Comparison of ENCODE assay signal across 8 cellular contexts in genomic region chr3:150407051-150407817, GRCh38. TPM values are rescaled to one million over a fixed set of nuclear protein-coding genes. Genes with fewer than 3 reads are reported as not detected.
DNase-seq lines count a peak whose midpoint lies in the region; ATAC-seq and TF ChIP-seq lines count a peak whose summit lies in the region.

No MANE protein-coding gene starts in this region.

- H3K4me3 ChIP-seq in BE2C (ENCODE audit: low read depth, low read length): peak overlapping the region; percentile 96
- peak overlapping the region; percentile 78 for H3K4me3 ChIP-seq in HFF-Myc (replicated peaks; ENCODE audit: low read depth, low read length)
- peak overlapping the region; percentile 35 for H3K4me3 ChIP-seq in iPS-15b (ENCODE audit: low read depth, low read length)
- peak overlapping the region; percentile 79 to 98 (median 90) for H3K4me3 ChIP-seq in stomach

- peak overlapping the region; percentile 99 to 100 (median 100) for H3K27ac ChIP-seq in stomach

- no peak for TF ChIP-seq EP300 in stomach (IDR thresholded peaks at IDR 0.05)

- intact Hi-C loops in activated T-helper 2 cell treated with anti-CD3 and anti-CD28 coated beads, Interferon-gamma antibody, Interleukin-2, Interleukin-4, amounts not matched to agents 10 μg/mL and 5 μg/mL and 100 μg/mL, durations not matched to agents 14 hours and 24 hours and 36 hours (cut with micrococcal nuclease): loop anchor here (5.0 kb wide), 2 partner anchors 105 to 120 kb away; no protein-coding TSS in a partner anchor
- intact Hi-C loops in stomach (cut with DNase I; ENCODE audit: low total_unique reads): no loop called here

- H3K36me3 Mint-ChIP-seq in activated T-helper 2 cell treated with anti-CD3 and anti-CD28 coated beads, Interferon-gamma antibody, Interleukin-2, Interleukin-4, amounts not matched to agents 10 μg/mL and 5 μg/mL and 100 μg/mL, durations not matched to agents 14 hours and 24 hours and 36 hours (ENCODE audit: low read depth): peaks cover 16% of the 10 kb centered on the region

- no peak for TF ChIP-seq POLR2A in stomach (IDR thresholded peaks at IDR 0.05)

- H3K4me1 Mint-ChIP-seq in activated T-helper 2 cell treated with anti-CD3 and anti-CD28 coated beads, Interferon-gamma antibody, Interleukin-2, Interleukin-4, amounts not matched to agents 10 μg/mL and 5 μg/mL and 100 μg/mL, durations not matched to agents 14 hours and 24 hours and 36 hours (ENCODE audit: low read depth): peaks cover 16% of the 10 kb centered on the region

- DNase-seq in BE2C: no peak
- DNase-seq in HFF-Myc (ENCODE audit: extremely low read depth, low read depth): no peak
- DNase-seq in activated T-helper 2 cell treated with anti-CD3 and anti-CD28 coated beads, Interferon-gamma antibody, Interleukin-2, Interleukin-4, amounts not matched to agents 10 μg/mL and 5 μg/mL and 100 μg/mL, durations not matched to agents 14 hours and 24 hours and 36 hours (ENCODE audit: low spot score): no peak
- no peak for DNase-seq in stomach
- DNase-seq in NCI-H2171 (lab: John Stamatoyannopoulos, UW): no peak
- no peak for DNase-seq in inferior parietal cortex (ENCODE audit: extremely low spot score)

- no peaks in the 10 kb centered on the region for H3K9me3 ChIP-seq in BE2C
- no peaks in the 10 kb centered on the region for H3K9me3 ChIP-seq in iPS-15b (ENCODE audit: control insufficient read depth, insufficient read depth, low read length)
- no peaks in the 10 kb centered on the region for H3K9me3 ChIP-seq in stomach

- H3K36me3 ChIP-seq in BE2C (peaks cover 5% of the 10 kb centered on the region; the same call in 1 of the 2 replicates), iPS-15b (ENCODE audit: control insufficient read depth, insufficient read depth, low read length) (no peaks in the 10 kb centered on the region), stomach (no peaks in the 10 kb centered on the region)

- peak overlapping the region; percentile 88 for H3K27ac Mint-ChIP-seq in activated T-helper 2 cell treated with anti-CD3 and anti-CD28 coated beads, Interferon-gamma antibody, Interleukin-2, Interleukin-4, amounts not matched to agents 10 μg/mL and 5 μg/mL and 100 μg/mL, durations not matched to agents 14 hours and 24 hours and 36 hours

- no peak overlapping the region for H3K9ac ChIP-seq in iPS-15b (ENCODE audit: low read depth, low read length)

- H3K27me3 ChIP-seq in BE2C: no peaks in the 10 kb centered on the region
- H3K27me3 ChIP-seq in iPS-15b (ENCODE audit: control insufficient read depth, insufficient read depth, low read length): no peaks in the 10 kb centered on the region
- H3K27me3 ChIP-seq in stomach: no peaks in the 10 kb centered on the region

- H3K4me3 Mint-ChIP-seq in activated T-helper 2 cell treated with anti-CD3 and anti-CD28 coated beads, Interferon-gamma antibody, Interleukin-2, Interleukin-4, amounts not matched to agents 10 μg/mL and 5 μg/mL and 100 μg/mL, durations not matched to agents 14 hours and 24 hours and 36 hours (ENCODE audit: low read depth): peak overlapping the region; percentile 75

- H3K27me3 Mint-ChIP-seq in activated T-helper 2 cell treated with anti-CD3 and anti-CD28 coated beads, Interferon-gamma antibody, Interleukin-2, Interleukin-4, amounts not matched to agents 10 μg/mL and 5 μg/mL and 100 μg/mL, durations not matched to agents 14 hours and 24 hours and 36 hours (ENCODE audit: low read depth): peaks cover 8% of the 10 kb centered on the region

- no peaks in the 10 kb centered on the region for H3K4me1 ChIP-seq in BE2C
- H3K4me1 ChIP-seq in iPS-15b (ENCODE audit: control insufficient read depth, insufficient read depth, low read length): peaks cover 3% of the 10 kb centered on the region
- peaks cover 0 to 19% (median 13%) of the 10 kb centered on the region in 4 donors for H3K4me1 ChIP-seq in stomach

- 11 to 19% (median 15%) methylated on average over 12 of the region's 12 CpGs for WGBS in stomach, 5 donors

- H3K9me3 Mint-ChIP-seq in activated T-helper 2 cell treated with anti-CD3 and anti-CD28 coated beads, Interferon-gamma antibody, Interleukin-2, Interleukin-4, amounts not matched to agents 10 μg/mL and 5 μg/mL and 100 μg/mL, durations not matched to agents 14 hours and 24 hours and 36 hours: no peaks in the 10 kb centered on the region

- TF ChIP-seq CTCF in BE2C (IDR thresholded peaks at IDR 0.05; ENCODE audit: low read depth, low read length) (no peak), HFF-Myc (IDR thresholded peaks at IDR 0.05; ENCODE audit: low read depth, low read length, missing control alignments) (no peak), stomach (IDR thresholded peaks at IDR 0.05) (no peak)

- no peak for ATAC-seq in HG03342 (IDR thresholded peaks at IDR 0.05; ENCODE audit: unreplicated experiment)

RNA-seq across cellular contexts. Expression of gene TSC22D2, which starts 0.9 kb away (rescaled TPM):
- polyA plus RNA-seq in BE2C (2012; ENCODE audit: insufficient read depth, insufficient read length, low read depth): 8.9 TPM
- total RNA-seq in activated T-helper 2 cell treated with anti-CD3 and anti-CD28 coated beads, Interferon-gamma antibody, Interleukin-2, Interleukin-4, amounts not matched to agents 10 μg/mL and 5 μg/mL and 100 μg/mL, durations not matched to agents 14 hours and 24 hours and 36 hours: 20.3 and 21.3 TPM in 2 replicates
- 10 to 100 TPM; 12.9 to 32.2 (median 23.9) TPM for total RNA-seq in stomach
- polyA plus RNA-seq in stomach: 10 to 100 TPM in 1 of 3 donors, 1 to 10 TPM in 2; 7.1 to 13.6 (median 7.7) TPM

Comparison
In these comparisons a context has a peak if more than half of its experiments do, and no peak if none do; other contexts are left out.
1. H3K4me3 ChIP-seq: peak in every context shown above with its lines; median percentile 96 in BE2C; 90 in stomach; 78 in HFF-Myc; 35 in iPS-15b.